In genomic region chr6:34674268-34674639, GRCh38 we compare ENCODE assay signal across 10 cellular contexts. TPM values are rescaled to one million over a fixed set of nuclear protein-coding genes. Genes with fewer than 3 reads are reported as not detected.
A peak's percentile ranks its signal among the peaks of the same experiment; 100 is the strongest.
DNase-seq lines count a peak whose midpoint lies in the region; ATAC-seq, FAIRE-seq and TF ChIP-seq lines count a peak whose summit lies in the region.
"Had no signal": no experiment of that assay in that cellular context is flagged by ENCODE, and none has a peak within 500 bp of the region (broad histone marks: within the 10 kb centered on the region; RNA-seq: fewer than 3 reads in every experiment).

No MANE protein-coding gene starts in this region.

- H3K9me3 ChIP-seq in OCI-LY7 (ENCODE audit: low read length) (peaks cover 4% of the 10 kb centered on the region; the same call in 1 of the 2 replicates), body of pancreas (no peaks in the 10 kb centered on the region), pancreas (no peaks in the 10 kb centered on the region)
- H3K9me3 ChIP-seq: esophagus squamous epithelium had no signal

- TF ChIP-seq CTCF in GM12865 (IDR thresholded peaks at IDR 0.05; ENCODE audit: insufficient read depth, low read depth, low read length, missing control alignments) (no peak), OCI-LY7 (conservative IDR thresholded peaks at IDR 0.05; ENCODE audit: low read length) (0 out of 2 replicates have a peak, but pooled peaks have one; percentile 2), body of pancreas (IDR thresholded peaks at IDR 0.05) (no peak), pancreas (IDR thresholded peaks at IDR 0.05) (no peak)

- no peaks in the 10 kb centered on the region for H4K20me1 ChIP-seq in OCI-LY7 (ENCODE audit: insufficient read depth, low read length)

- no peak overlapping the region for H2AFZ ChIP-seq in OCI-LY7 (ENCODE audit: low read length)

- H3K36me3 ChIP-seq in OCI-LY7 (ENCODE audit: insufficient read depth, low read length) (peaks cover 48% of the 10 kb centered on the region), body of pancreas (replicated peaks in 1 of 2; ENCODE audit: insufficient read depth in 1 of 2, low read depth in 2 of 2) (no peaks in the 10 kb centered on the region), pancreas (no peaks in the 10 kb centered on the region)
- H3K36me3 ChIP-seq: esophagus squamous epithelium had no signal

- FAIRE-seq in pancreas (lab: Jason Lieb, UNC), result no peak
- FAIRE-seq: RCC 7860 had no signal

- TF ChIP-seq POLR2A in body of pancreas (IDR thresholded peaks at IDR 0.05), result no peak

- H3K4me3 ChIP-seq in GM12865 (ENCODE audit: low read depth, low read length) (peak overlapping the region; percentile 54), OCI-LY7 (ENCODE audit: low read depth, low read length, poor library complexity, severe bottlenecking) (peak overlapping the region; percentile 54), body of pancreas (no peak overlapping the region), pancreas (no peak overlapping the region)
- H3K4me3 ChIP-seq: esophagus squamous epithelium had no signal

- no peaks in the 10 kb centered on the region for H3K27me3 ChIP-seq in body of pancreas
- H3K27me3 ChIP-seq in pancreas, result no peaks in the 10 kb centered on the region
- H3K27me3 ChIP-seq: esophagus squamous epithelium had no signal

- H3K9me2 ChIP-seq in OCI-LY7 (ENCODE audit: insufficient read depth, low read length), result no peaks in the 10 kb centered on the region

- ATAC-seq in body of pancreas (no peak), pancreas (peak in 3 of 4 donors; percentile 9 to 37 (median 29)), HG03039 (IDR thresholded peaks at IDR 0.05; ENCODE audit: unreplicated experiment) (no peak)

- H3K4me1 ChIP-seq in OCI-LY7 (ENCODE audit: insufficient read depth, low read length, poor library complexity, severe bottlenecking), result peaks cover 87% of the 10 kb centered on the region
- peaks cover 39% of the 10 kb centered on the region for H3K4me1 ChIP-seq in body of pancreas
- peaks cover 20 to 34% (median 26%) of the 10 kb centered on the region in 3 donors for H3K4me1 ChIP-seq in pancreas

- H3K79me2 ChIP-seq in OCI-LY7 (ENCODE audit: insufficient read depth, low read depth, low read length), result peaks cover 87% of the 10 kb centered on the region

- DNase-seq in GM12865 (ENCODE audit: low read depth), result no peak
- no peak for DNase-seq in OCI-LY7 (ENCODE audit: low spot score)
- DNase-seq in body of pancreas, result no peak
- DNase-seq in pancreas, result no peak
- DNase-seq in stimulated activated CD4-positive, alpha-beta T cell treated with anti-CD3 and anti-CD28 coated beads, Interleukin-4, amount 100 ng/mL, for 4 hours, result no peak
- no peak for DNase-seq in hypothalamus (lab: John Stamatoyannopoulos, UW)
- DNase-seq: esophagus squamous epithelium, midbrain had no signal

- 70 to 87% methylated on average over 5 of the region's 5 CpGs for WGBS in body of pancreas, 2 donors
- 70 to 89% methylated on average over 5 of the region's 5 CpGs for WGBS in pancreas, 2 donors

- intact Hi-C loops in OCI-LY7 (cut with micrococcal nuclease; ENCODE audit: unreplicated experiment), result loop anchor here (2.0 to 10.0 kb wide), 4 partner anchors 23 to 439 kb away; partner anchors contain the start of genes ANKS1A, HMGA1, ILRUN and SNRPC
- intact Hi-C loops in body of pancreas (cut with DNase I), result no loop called here
- intact Hi-C loops in pancreas (cut with DNase I), result no loop called here

- POLR2A ChIA-PET in OCI-LY7 (lab: Charles Lee), result interaction anchor here (1.2 to 8.0 kb wide), 7 partner anchors 9 to 66 kb away, joined by 3 to 139 read pairs (median 8); partner anchors contain the start of gene ILRUN

- peak overlapping the region; percentile 99 for H3K27ac ChIP-seq in OCI-LY7 (ENCODE audit: low read depth, low read length, poor library complexity, severe bottlenecking)
- H3K27ac ChIP-seq in body of pancreas, result peak overlapping the region in 3 of 4 donors; percentile 44 to 69 (median 61)
- H3K27ac ChIP-seq in pancreas, result peak overlapping the region in 3 of 4 donors; percentile 15 to 39 (median 22)

- BruUV-seq in OCI-LY7 (replicated peaks; lab: Mats Ljungman, UMichigan), result TSS peak; percentile 59

- CTCF ChIA-PET in OCI-LY7 (lab: Charles Lee; ENCODE audit: unreplicated experiment), result no interaction called here

- H3K4me2 ChIP-seq in OCI-LY7 (ENCODE audit: low read length), result peak overlapping the region; percentile 75

RNA-seq across cellular contexts. Expression of gene ILRUN, which starts 22.3 kb away (rescaled TPM):
- 25.6 and 27.1 TPM in 2 replicates for total RNA-seq in OCI-LY7 (2014; rRNA removed; shearing (Covaris generic))
- total RNA-seq in OCI-LY7 (2022), result 77.6 and 82.7 TPM in 2 replicates
- total RNA-seq in body of pancreas, result 10 to 100 TPM; 24.6 to 32.6 TPM
- total RNA-seq in pancreas, result 10 to 100 TPM; 18.7 to 32.9 (median 25.2) TPM
- 10 to 100 TPM; 14.6 to 16.7 TPM for polyA plus RNA-seq in pancreas

Comparison
In these comparisons a context has a peak if more than half of its experiments do, and no peak if none do; other contexts are left out.
1. H3K4me3 ChIP-seq: peak in GM12865 (single experiment) and OCI-LY7 (single experiment); none in body of pancreas (0 of 2) and pancreas (0 of 4).
2. H3K27ac ChIP-seq: peak in every context shown above with its lines; median percentile 99 in OCI-LY7; 61 in body of pancreas; 22 in pancreas.
3. ATAC-seq: peak in pancreas (3 of 4); none in body of pancreas (single experiment) and HG03039 (single experiment).